ENCODE assay signal across 20 cellular contexts in the genomic region with DNA sequence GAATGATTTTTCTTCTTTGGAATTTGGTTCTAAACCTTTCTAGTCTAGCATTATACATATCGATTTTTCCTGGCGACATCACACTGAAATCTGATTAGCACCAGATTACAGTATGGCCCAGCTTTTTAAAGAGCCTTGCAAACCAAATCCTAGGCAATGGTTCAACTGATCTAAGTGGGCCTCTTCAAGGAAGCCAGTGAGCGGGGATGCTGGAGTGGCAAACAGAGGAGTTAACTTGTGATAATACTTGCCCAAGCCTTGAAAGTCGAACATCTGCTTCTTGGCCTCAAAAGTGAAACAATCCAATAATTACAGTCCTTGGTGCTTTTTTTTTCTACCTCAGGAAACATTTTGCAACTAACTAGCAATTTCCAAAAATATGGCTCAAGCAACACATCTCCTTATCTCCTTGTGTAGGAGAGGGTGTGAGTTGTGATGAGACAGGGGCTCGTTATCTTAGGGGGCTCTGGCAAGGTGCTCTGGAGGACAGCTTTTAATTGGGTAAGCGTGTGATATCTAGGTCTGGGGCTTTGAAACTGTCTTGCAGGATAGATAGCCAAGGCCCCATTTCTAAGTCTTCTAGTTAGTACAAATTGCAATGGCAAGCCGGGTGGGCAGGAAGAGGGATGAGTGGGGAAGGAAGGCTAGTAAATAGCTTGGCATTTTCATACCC.
DNase-seq lines count a peak whose midpoint lies in the region; ATAC-seq and TF ChIP-seq lines count a peak whose summit lies in the region.
"Had no signal": no experiment of that assay in that cellular context is flagged by ENCODE, and none has a peak within 500 bp of the region (broad histone marks: within the 10 kb centered on the region; RNA-seq: fewer than 3 reads in every experiment).

No MANE protein-coding gene starts in this region.

- H3K4me1 ChIP-seq in adipocyte (ENCODE audit: control insufficient read depth, insufficient read depth, low read length): no peaks in the 10 kb centered on the region
- H3K4me1 ChIP-seq: HAP-1 had no signal

- H3K9me3 ChIP-seq in adipocyte (ENCODE audit: control insufficient read depth, low read length): peaks cover 3% of the 10 kb centered on the region
- H3K9me3 ChIP-seq: HAP-1 had no signal

- ATAC-seq in GM19452 (IDR thresholded peaks at IDR 0.05; ENCODE audit: unreplicated experiment) (no peak), HG02678 (IDR thresholded peaks at IDR 0.05; ENCODE audit: unreplicated experiment) (no peak), HG03432 (IDR thresholded peaks at IDR 0.05; ENCODE audit: unreplicated experiment) (no peak)

- no peak for TF ChIP-seq CTCF in AG10803 (conservative IDR thresholded peaks at IDR 0.05; ENCODE audit: low read length)

- H3K4me3 ChIP-seq in AG10803 (ENCODE audit: low read length) (no peak overlapping the region), adipocyte (ENCODE audit: low read length) (no peak overlapping the region)
- H3K4me3 ChIP-seq: GM23248, HAP-1 had no signal

- H3K27me3 ChIP-seq in adipocyte (replicated peaks; ENCODE audit: control insufficient read depth, insufficient read depth, low read length): no peaks in the 10 kb centered on the region

- no peaks in the 10 kb centered on the region for H3K36me3 ChIP-seq in adipocyte (ENCODE audit: control insufficient read depth, insufficient read depth, low read length, severe bottlenecking)
- H3K36me3 ChIP-seq: HAP-1 had no signal

- DNase-seq in AG10803 (ENCODE audit: low read depth): peak; percentile 53
- peak; percentile 43 for DNase-seq in NCI-H2227 (lab: John Stamatoyannopoulos, UW; ENCODE audit: unreplicated experiment)
- peak; percentile 30 for DNase-seq in adipocyte (ENCODE audit: low read depth)
- peak; percentile 13 for DNase-seq in fibroblast of peridontal ligament (ENCODE audit: extremely low read depth)
- DNase-seq in stimulated activated naive CD4-positive, alpha-beta T cell treated with Interleukin-2 at 50 U/mL for 16 hours (lab: John Stamatoyannopoulos, UW): no peak
- DNase-seq: CD4-positive, CD25-positive, alpha-beta regulatory T cell; COR-L47; DMS 273 treated with DMSO at 0.1 percent for 48 hours; DND-41; GM23248; Kasumi-1; NCI-H1417; NCI-H187; NCI-H510A; NCI-H774; Right ventricle myocardium superior had no signal

- no peak overlapping the region for H3K9ac ChIP-seq in adipocyte (ENCODE audit: low read length)
- H3K9ac ChIP-seq: GM23248 had no signal
